Comparison of ENCODE assay signal across 17 cellular contexts in genomic region chr9:107029146-107029545, GRCh38.
A peak's percentile ranks its signal among the peaks of the same experiment; 100 is the strongest.
DNase-seq lines count a peak whose midpoint lies in the region; ATAC-seq and TF ChIP-seq lines count a peak whose summit lies in the region.
"Had no signal": no experiment of that assay in that cellular context is flagged by ENCODE, and none has a peak within 500 bp of the region (broad histone marks: within the 10 kb centered on the region; RNA-seq: fewer than 3 reads in every experiment).

No MANE protein-coding gene starts in this region.

- no peak for TF ChIP-seq CTCF in upper lobe of right lung (IDR thresholded peaks at IDR 0.05)

- no peak overlapping the region for H3K4me3 ChIP-seq in upper lobe of right lung

- H3K36me3 ChIP-seq in upper lobe of right lung = no peaks in the 10 kb centered on the region
- H3K36me3 ChIP-seq: BE2C had no signal

- H3K27ac ChIP-seq in upper lobe of right lung = no peak overlapping the region

- no peaks in the 10 kb centered on the region for H3K4me1 ChIP-seq in upper lobe of right lung

- DNase-seq in NCI-H524 treated with DMSO at 0.1 percent for 48 hours (lab: John Stamatoyannopoulos, UW) (peak; percentile 15), RPMI7951 (ENCODE audit: low read depth) (peak; percentile 59), left kidney (ENCODE audit: low read depth, low spot score) (peak; percentile 47), upper lobe of right lung (no peak)
- DNase-seq: ACHN; BE2C; C1 segment of cervical spinal cord; CD4-positive, CD25-positive, alpha-beta regulatory T cell; CD8-positive, alpha-beta memory T cell; COR-L47; GOT3; H7 had no signal

- no peak for ATAC-seq in upper lobe of right lung
- ATAC-seq in SK-N-SH treated with all-trans-retinoic acid at 6 μM for 48 hours = no peak
- no peak for ATAC-seq in GM18511 (IDR thresholded peaks at IDR 0.05; ENCODE audit: unreplicated experiment)
- no peak for ATAC-seq in GM18909 (IDR thresholded peaks at IDR 0.05; ENCODE audit: poor library complexity, unreplicated experiment)
- ATAC-seq: HCT116, HepG2 had no signal

- no peaks in the 10 kb centered on the region for H3K27me3 ChIP-seq in upper lobe of right lung
- H3K27me3 ChIP-seq: BE2C had no signal

- intact Hi-C loops in upper lobe of right lung (cut with DNase I) = no loop called here

- no peaks in the 10 kb centered on the region for H3K9me3 ChIP-seq in upper lobe of right lung
- H3K9me3 ChIP-seq: BE2C had no signal

TF ChIP-seq in SK-N-SH treated with all-trans-retinoic acid at 6 μM for 48 hours, 23 proteins besides CTCF, POLR2A, EP300 and RAD21:
- TF ChIP-seq CREB5 (CRISPR knock-in tag; IDR thresholded peaks at IDR 0.05; ENCODE audit: low read depth) = no peak
